In genomic region chr6:15442467-15442866, GRCh38 we compare ENCODE assay signal across 2 cellular contexts.
TF ChIP-seq lines count a peak whose summit lies in the region.

No MANE protein-coding gene starts in this region.

TF ChIP-seq in IMR-90, 13 proteins besides CTCF, POLR2A, EP300 and RAD21:
- TF ChIP-seq MXI1 (IDR thresholded peaks at IDR 0.05; ENCODE audit: borderline replicate concordance, low read depth, low read length) (no peak), BHLHE40 (IDR thresholded peaks at IDR 0.05; ENCODE audit: low read depth, low read length) (no peak), SMC3 (IDR thresholded peaks at IDR 0.05; ENCODE audit: low read depth, low read length) (no peak), MAFK (IDR thresholded peaks at IDR 0.05; ENCODE audit: low read depth, low read length) (no peak), MAZ (IDR thresholded peaks at IDR 0.05; ENCODE audit: borderline replicate concordance, low read depth, low read length) (no peak), ELK1 (IDR thresholded peaks at IDR 0.05; ENCODE audit: borderline replicate concordance, low read depth, low read length) (no peak), RFX5 (IDR thresholded peaks at IDR 0.05; ENCODE audit: low read depth, low read length) (no peak), CEBPB (IDR thresholded peaks at IDR 0.05; ENCODE audit: low read depth, low read length) (no peak), CHD1 (IDR thresholded peaks at IDR 0.05; ENCODE audit: low read depth, low read length) (no peak), RCOR1 (IDR thresholded peaks at IDR 0.05; ENCODE audit: insufficient replicate concordance, low read length) (no peak), USF2 (IDR thresholded peaks at IDR 0.05; ENCODE audit: low read depth, low read length) (no peak), NFE2L2 (IDR thresholded peaks at IDR 0.05; ENCODE audit: low read depth, low read length) (no peak), FOS (IDR thresholded peaks at IDR 0.05; ENCODE audit: low read depth, low read length) (no peak)

TF ChIP-seq in neural cell, 6 proteins besides CTCF, POLR2A, EP300 and RAD21:
- no peak for TF ChIP-seq SMC3 (conservative IDR thresholded peaks at IDR 0.05; ENCODE audit: poor library complexity)
- peak; percentile 40 for TF ChIP-seq REST (IDR thresholded peaks at IDR 0.05; ENCODE audit: borderline replicate concordance)
- peak; percentile 54 for TF ChIP-seq POLR2AphosphoS5 (IDR thresholded peaks at IDR 0.05)
